ENCODE assay signal across 26 cellular contexts in genomic region chr4:150215601-150216000, GRCh38.
DNase-seq lines count a peak whose midpoint lies in the region; ATAC-seq and TF ChIP-seq lines count a peak whose summit lies in the region.
"Had no signal": no experiment of that assay in that cellular context is flagged by ENCODE, and none has a peak within 500 bp of the region (broad histone marks: within the 10 kb centered on the region; RNA-seq: fewer than 3 reads in every experiment).

No MANE protein-coding gene starts in this region.

- DNase-seq in Caco-2, result peak; percentile 66 to 69
- no peak for DNase-seq in HFFc6
- peak; percentile 57 for DNase-seq in epithelial cell of prostate (ENCODE audit: low read depth, low spot score)
- DNase-seq in neural crest cell (ENCODE audit: low read depth, low spot score), result no peak
- no peak for DNase-seq in DMS153 (lab: John Stamatoyannopoulos, UW)
- DNase-seq: activated CD8-positive, alpha-beta T cell treated with anti-CD3 and anti-CD28 coated beads, Interleukin-2, amount 10 ng/mL, durations not matched to agents 7 days and 5 days; activated naive CD8-positive, alpha-beta T cell treated with anti-CD3 and anti-CD28 coated beads, Interleukin-2, amount 10 ng/mL, durations not matched to agents 7 days and 5 days; C1 segment of cervical spinal cord; central memory CD4-positive, alpha-beta T cell; GOT3; hippocampal formation; Karpas-422; natural killer cell; NCI-H1930; NCI-H345; pancreas; right lobe of liver; SK-N-SH; stimulated activated CD4-positive, alpha-beta T cell treated with anti-CD3 and anti-CD28 coated beads, Interleukin-4, amount 100 ng/mL, for 24 hours; upper lobe of left lung had no signal

- ATAC-seq in HG02588 (IDR thresholded peaks at IDR 0.05; ENCODE audit: unreplicated experiment) (no peak), HG03439 (IDR thresholded peaks at IDR 0.05; ENCODE audit: unreplicated experiment) (no peak)
- ATAC-seq: activated CD8-positive, alpha-beta T cell treated with anti-CD3 and anti-CD28 coated beads, Interleukin-2, amount 10 ng/mL, durations not matched to agents 7 days and 5 days; gastroesophageal sphincter; natural killer cell; pancreas; right lobe of liver; stimulated activated effector memory CD8-positive, alpha-beta T cell treated with anti-CD3 and anti-CD28 coated beads, Interleukin-12 subunit alpha, Interleukin-12 subunit beta, amount 100 ng/mL, for 72 hours had no signal

- no peaks in the 10 kb centered on the region for H3K4me1 Mint-ChIP-seq in Caco-2 (ENCODE audit: low read depth, unreplicated experiment)
- peaks cover 82% of the 10 kb centered on the region for H3K4me1 Mint-ChIP-seq in HFFc6 (ENCODE audit: low read depth)
- H3K4me1 Mint-ChIP-seq in neural crest cell, result peaks cover 43% of the 10 kb centered on the region
- H3K4me1 Mint-ChIP-seq: activated naive CD8-positive, alpha-beta T cell treated with anti-CD3 and anti-CD28 coated beads, Interleukin-2, amount 10 ng/mL, durations not matched to agents 7 days and 5 days; natural killer cell; stimulated activated effector memory CD8-positive, alpha-beta T cell treated with anti-CD3 and anti-CD28 coated beads, Interleukin-12 subunit alpha, Interleukin-12 subunit beta, amount 100 ng/mL, for 72 hours had no signal

- no TSS peak for BruUV-seq in Caco-2 (replicated peaks; lab: Mats Ljungman, UMichigan)

- POLR2A ChIA-PET in Caco-2 (lab: Charles Lee), result no interaction called here

- no peak for TF ChIP-seq CTCF in Caco-2 (IDR thresholded peaks at IDR 0.05; ENCODE audit: insufficient read depth in 1 of 2, low read depth in 1 of 2, low read length in 1 of 2, severe bottlenecking in 1 of 2, unreplicated experiment in 1 of 2)
- TF ChIP-seq CTCF in HFFc6 (IDR thresholded peaks at IDR 0.05), result no peak
- no peak for TF ChIP-seq CTCF in neural crest cell (conservative IDR thresholded peaks at IDR 0.05)

- H3K27ac ChIP-seq in epithelial cell of prostate, result no peak overlapping the region
- H3K27ac ChIP-seq: ascending aorta, gastroesophageal sphincter, pancreas, right lobe of liver, upper lobe of left lung had no signal

- H3K36me3 Mint-ChIP-seq in Caco-2 (ENCODE audit: insufficient read depth, unreplicated experiment), result peaks cover 10% of the 10 kb centered on the region
- H3K36me3 Mint-ChIP-seq in HFFc6 (ENCODE audit: low read depth), result peaks cover 68% of the 10 kb centered on the region
- H3K36me3 Mint-ChIP-seq in neural crest cell (ENCODE audit: low read depth), result peaks cover 16% of the 10 kb centered on the region
- H3K36me3 Mint-ChIP-seq: activated naive CD8-positive, alpha-beta T cell treated with anti-CD3 and anti-CD28 coated beads, Interleukin-2, amount 10 ng/mL, durations not matched to agents 7 days and 5 days; natural killer cell; stimulated activated effector memory CD8-positive, alpha-beta T cell treated with anti-CD3 and anti-CD28 coated beads, Interleukin-12 subunit alpha, Interleukin-12 subunit beta, amount 100 ng/mL, for 72 hours had no signal

- H3K27me3 Mint-ChIP-seq in Caco-2 (ENCODE audit: insufficient read depth, unreplicated experiment), result no peaks in the 10 kb centered on the region
- peaks cover 12% of the 10 kb centered on the region for H3K27me3 Mint-ChIP-seq in HFFc6 (ENCODE audit: insufficient read depth)
- no peaks in the 10 kb centered on the region for H3K27me3 Mint-ChIP-seq in neural crest cell (ENCODE audit: low read depth)
- H3K27me3 Mint-ChIP-seq: activated naive CD8-positive, alpha-beta T cell treated with anti-CD3 and anti-CD28 coated beads, Interleukin-2, amount 10 ng/mL, durations not matched to agents 7 days and 5 days had no signal

- H3K4me3 ChIP-seq in Caco-2 (ENCODE audit: low read depth, low read length), result no peak overlapping the region
- H3K4me3 ChIP-seq: ascending aorta, gastroesophageal sphincter, pancreas, right lobe of liver, upper lobe of left lung had no signal

- no peaks in the 10 kb centered on the region for H3K9me3 Mint-ChIP-seq in Caco-2 (ENCODE audit: unreplicated experiment)
- no peaks in the 10 kb centered on the region for H3K9me3 Mint-ChIP-seq in HFFc6
- no peaks in the 10 kb centered on the region for H3K9me3 Mint-ChIP-seq in neural crest cell
- H3K9me3 Mint-ChIP-seq: activated naive CD8-positive, alpha-beta T cell treated with anti-CD3 and anti-CD28 coated beads, Interleukin-2, amount 10 ng/mL, durations not matched to agents 7 days and 5 days; natural killer cell; stimulated activated effector memory CD8-positive, alpha-beta T cell treated with anti-CD3 and anti-CD28 coated beads, Interleukin-12 subunit alpha, Interleukin-12 subunit beta, amount 100 ng/mL, for 72 hours; T-helper 1 cell treated with Interleukin-12 subunit alpha and Interleukin-12 subunit beta and Interleukin-4 antibody, amounts not matched to agents 30 μg/mL and 1 μg/mL, for 36 hours had no signal

- no peaks in the 10 kb centered on the region for H3K27me3 ChIP-seq in Caco-2 (replicated peaks; ENCODE audit: control insufficient read depth, insufficient read depth, low read length)
- H3K27me3 ChIP-seq: ascending aorta, gastroesophageal sphincter, pancreas, right lobe of liver, upper lobe of left lung had no signal

- H3K27ac Mint-ChIP-seq in Caco-2 (ENCODE audit: unreplicated experiment), result peak overlapping the region; percentile 30
- peak overlapping the region; percentile 68 for H3K27ac Mint-ChIP-seq in HFFc6
- no peak overlapping the region for H3K27ac Mint-ChIP-seq in neural crest cell (ENCODE audit: unreplicated experiment)
- H3K27ac Mint-ChIP-seq: activated CD8-positive, alpha-beta T cell treated with anti-CD3 and anti-CD28 coated beads, Interleukin-2, amount 10 ng/mL, durations not matched to agents 7 days and 5 days; activated naive CD8-positive, alpha-beta T cell treated with anti-CD3 and anti-CD28 coated beads, Interleukin-2, amount 10 ng/mL, durations not matched to agents 7 days and 5 days; natural killer cell; stimulated activated effector memory CD8-positive, alpha-beta T cell treated with anti-CD3 and anti-CD28 coated beads, Interleukin-12 subunit alpha, Interleukin-12 subunit beta, amount 100 ng/mL, for 72 hours; T-helper 1 cell treated with Interleukin-12 subunit alpha and Interleukin-12 subunit beta and Interleukin-4 antibody, amounts not matched to agents 30 μg/mL and 1 μg/mL, for 36 hours had no signal

- no peaks in the 10 kb centered on the region for H3K36me3 ChIP-seq in Caco-2 (ENCODE audit: control insufficient read depth, insufficient read depth, low read length)
- H3K36me3 ChIP-seq: ascending aorta, gastroesophageal sphincter, pancreas, right lobe of liver, upper lobe of left lung had no signal

- CTCF ChIA-PET in Caco-2 (lab: Charles Lee), result no interaction called here

- H3K4me3 Mint-ChIP-seq in Caco-2 (ENCODE audit: unreplicated experiment) (no peak overlapping the region), HFFc6 (peak overlapping the region; percentile 51; the same call in 1 of the 2 replicates), neural crest cell (peak overlapping the region; percentile 48)
- H3K4me3 Mint-ChIP-seq: activated CD8-positive, alpha-beta T cell treated with anti-CD3 and anti-CD28 coated beads, Interleukin-2, amount 10 ng/mL, durations not matched to agents 7 days and 5 days; activated naive CD8-positive, alpha-beta T cell treated with anti-CD3 and anti-CD28 coated beads, Interleukin-2, amount 10 ng/mL, durations not matched to agents 7 days and 5 days; natural killer cell; stimulated activated effector memory CD8-positive, alpha-beta T cell treated with anti-CD3 and anti-CD28 coated beads, Interleukin-12 subunit alpha, Interleukin-12 subunit beta, amount 100 ng/mL, for 72 hours; T-helper 1 cell treated with Interleukin-12 subunit alpha and Interleukin-12 subunit beta and Interleukin-4 antibody, amounts not matched to agents 30 μg/mL and 1 μg/mL, for 36 hours had no signal

- H3K9me3 ChIP-seq in Caco-2, result no peaks in the 10 kb centered on the region
- H3K9me3 ChIP-seq: ascending aorta, gastroesophageal sphincter, pancreas, right lobe of liver, SK-N-SH, upper lobe of left lung had no signal

- H3K4me1 ChIP-seq in Caco-2, result peaks cover 16% of the 10 kb centered on the region
- H3K4me1 ChIP-seq: right lobe of liver had no signal

- intact Hi-C loops in Caco-2 (cut with micrococcal nuclease; ENCODE audit: unreplicated experiment), result no loop called here

Comparison
In these comparisons a context has a peak if more than half of its experiments do, and no peak if none do; other contexts are left out.
1. DNase-seq: peak in Caco-2 (2 of 2) and epithelial cell of prostate (single experiment); none in HFFc6 (single experiment), neural crest cell (single experiment) and DMS153 (single experiment).